19 cellular contexts compared by ENCODE assay signal in the genomic region with DNA sequence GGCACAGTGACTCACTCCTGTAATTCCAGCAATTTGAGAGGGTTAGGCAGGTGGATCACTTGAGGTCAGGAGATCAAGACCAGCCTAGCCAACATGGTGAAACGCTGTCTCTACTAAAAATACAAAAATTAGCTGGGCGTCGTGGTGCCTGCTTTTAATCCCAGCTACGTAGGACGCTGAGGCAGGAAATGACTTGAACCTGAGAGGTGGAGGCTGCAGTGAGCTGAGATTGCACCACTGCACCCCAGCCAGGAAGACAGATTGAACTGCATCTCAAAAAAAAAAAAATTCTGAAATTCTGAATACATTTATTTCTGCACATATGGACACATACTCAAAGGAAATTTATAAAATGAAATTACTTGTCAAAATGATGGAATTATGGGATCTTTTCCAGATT.
"Had no signal": no experiment of that assay in that cellular context is flagged by ENCODE, and none has a peak within 500 bp of the region (broad histone marks: within the 10 kb centered on the region; RNA-seq: fewer than 3 reads in every experiment).

No MANE protein-coding gene starts in this region.

- DNase-seq: IMR-90, Karpas-422, KG1, MG63, NCI-H1092 treated with DMSO at 0.1 percent for 48 hours, NCI-H1436, NCI-H187, NCI-H2029, NCI-H2171 treated with DMSO at 0.1 percent for 48 hours, NCI-H345, NCI-H446 treated with DMSO at 0.1 percent for 48 hours, NCI-H510A treated with DMSO at 0.1 percent for 48 hours, NCI-H526, NCI-H748 treated with DMSO at 0.1 percent for 48 hours, PC-3, Right ventricle myocardium superior, SIG-M5 had no signal

- ATAC-seq: HepG2, Panc1, PC-3 had no signal
